ENCODE assay signal across 18 cellular contexts in the genomic region with DNA sequence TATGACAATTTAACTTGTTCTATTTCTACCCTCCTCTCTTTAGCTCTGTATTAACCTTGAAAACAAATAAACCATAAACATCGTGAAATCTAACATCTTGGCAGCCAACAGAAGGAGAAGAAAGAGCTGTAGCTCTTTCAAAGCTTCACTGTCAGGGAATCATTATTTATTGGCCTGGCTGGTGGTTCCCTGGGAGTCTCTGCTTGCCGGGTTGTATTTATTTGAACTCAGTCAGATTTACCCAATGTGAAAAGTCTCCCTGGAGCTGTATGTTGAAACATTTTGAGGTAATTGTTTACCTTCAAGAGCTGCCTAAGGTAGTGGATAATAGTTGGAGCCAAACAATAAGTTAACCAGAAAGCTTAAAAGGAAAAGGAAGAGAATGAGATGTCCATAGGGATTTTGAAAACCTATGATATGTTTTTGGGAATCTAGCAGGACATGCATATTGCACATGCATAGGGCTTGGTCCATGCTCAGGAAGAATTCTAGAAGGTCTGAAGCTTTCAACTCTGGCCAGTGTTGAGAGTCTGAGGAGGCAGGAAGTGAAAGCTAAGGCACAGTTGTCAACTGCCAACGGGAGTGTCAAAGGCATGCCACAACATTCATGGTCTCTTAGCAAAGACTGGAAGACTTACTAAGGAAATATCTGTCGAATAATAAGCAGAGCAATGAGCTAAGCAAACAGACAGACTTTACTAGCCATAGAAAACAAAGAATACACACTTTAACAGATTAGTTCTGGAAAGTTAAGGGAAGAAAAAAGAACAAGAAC.
"Had no signal": no experiment of that assay in that cellular context is flagged by ENCODE, and none has a peak within 500 bp of the region (broad histone marks: within the 10 kb centered on the region; RNA-seq: fewer than 3 reads in every experiment).

No MANE protein-coding gene starts in this region.

- H3K4me1 ChIP-seq: adrenal gland, psoas muscle, testis had no signal

- H3K4me3 ChIP-seq: adrenal gland, psoas muscle, skin epidermis, testis had no signal

- H3K27ac ChIP-seq: adrenal gland, psoas muscle, skin epidermis, testis had no signal

- DNase-seq: activated CD4-positive, CD25-positive, alpha-beta regulatory T cell treated with anti-CD3 and anti-CD28 coated beads, Interleukin-2, amount 50 U/mL, for 72 hours; activated CD8-positive, alpha-beta memory T cell treated with anti-CD3 and anti-CD28 coated beads for 24 hours; activated CD8-positive, alpha-beta memory T cell treated with anti-CD3 and anti-CD28 coated beads, Interleukin-2, amount 50 U/mL, for 48 hours; activated effector memory CD4-positive, alpha-beta T cell treated with anti-CD3 and anti-CD28 coated beads, Interleukin-2, amount 50 U/mL, for 16 hours; activated T-cell treated with anti-CD3 and anti-CD28 coated beads, Interleukin-2, amount 50 U/mL, for 48 hours; adrenal gland; effector CD4-positive, alpha-beta T cell; occipital lobe; psoas muscle; right cardiac atrium; stimulated activated CD4-positive, alpha-beta T cell treated with anti-CD3 and anti-CD28 coated beads, Interleukin-4, amount 100 ng/mL, for 1 hour; stimulated activated naive CD8-positive, alpha-beta T cell treated with anti-CD3 and anti-CD28 coated beads, Interleukin-15, amount 100 ng/mL, for 72 hours; T-helper 1 cell; T1000; testis had no signal

- H3K36me3 ChIP-seq: adrenal gland had no signal

- H3K27me3 ChIP-seq: adrenal gland, testis had no signal

- H3K9me3 ChIP-seq: psoas muscle, testis had no signal

- ATAC-seq: natural killer cell treated with Interleukin-12 subunit alpha and Interleukin-12 subunit beta and Interleukin-15 and Interleukin-18, amount 100 ng/mL, for 72 hours; psoas muscle; right cardiac atrium; SK-N-SH treated with all-trans-retinoic acid at 6 μM for 48 hours; stimulated activated naive CD8-positive, alpha-beta T cell treated with anti-CD3 and anti-CD28 coated beads, Interleukin-15, amount 100 ng/mL, for 72 hours had no signal
